ENCODE assay signal across 20 cellular contexts in genomic region chr22:50361688-50362087, GRCh38. TPM values are rescaled to one million over a fixed set of nuclear protein-coding genes. Genes with fewer than 3 reads are reported as not detected.
DNase-seq lines count a peak whose midpoint lies in the region; ATAC-seq, FAIRE-seq and TF ChIP-seq lines count a peak whose summit lies in the region.
"Had no signal": no experiment of that assay in that cellular context is flagged by ENCODE, and none has a peak within 500 bp of the region (broad histone marks: within the 10 kb centered on the region; RNA-seq: fewer than 3 reads in every experiment).

No MANE protein-coding gene starts in this region.

- H3K9me3 ChIP-seq in CD4-positive, alpha-beta T cell (ENCODE audit: control insufficient read depth, low read length), result no peaks in the 10 kb centered on the region
- H3K9me3 ChIP-seq in IMR-90 (ENCODE audit: control insufficient read depth, insufficient read depth, low read length) (no peaks in the 10 kb centered on the region), HepG2 (ENCODE audit: low read length) (no peaks in the 10 kb centered on the region), SJCRH30 (replicated peaks) (no peaks in the 10 kb centered on the region; the same call in 1 of the 2 replicates), colonic mucosa (no peaks in the 10 kb centered on the region)
- H3K9me3 ChIP-seq: ascending aorta had no signal

- no peak overlapping the region for H4K8ac ChIP-seq in IMR-90 (ENCODE audit: low read depth in 2 of 2, low read length in 2 of 2)

- H3K14ac ChIP-seq in IMR-90 (replicated peaks; ENCODE audit: low read depth, low read length), result no peak overlapping the region

- H3K27ac ChIP-seq in CD4-positive, alpha-beta T cell (ENCODE audit: low read depth, low read length), result no peak overlapping the region
- H3K27ac ChIP-seq in IMR-90 (ENCODE audit: insufficient read depth, low read length) (no peak overlapping the region), HepG2 (ENCODE audit: extremely low read length, insufficient read depth, low read length) (peak overlapping the region; percentile 7), SJCRH30 (no peak overlapping the region), colonic mucosa (no peak overlapping the region)
- H3K27ac ChIP-seq: ascending aorta had no signal

- dilution Hi-C loops in IMR-90 (cut with HindIII; ENCODE audit: low sequenced_read_pairs, unreplicated experiment), result no loop called here

- BruUV-seq in IMR-90 (replicated peaks; lab: Mats Ljungman, UMichigan) (no TSS peak), HepG2 (replicated peaks; lab: Mats Ljungman, UMichigan) (no TSS peak)

- H3K18ac ChIP-seq in IMR-90 (ENCODE audit: low read depth, low read length), result no peak overlapping the region

- H3K4me2 ChIP-seq in IMR-90 (ENCODE audit: low read depth, low read length) (no peak overlapping the region), HepG2 (ENCODE audit: low read depth, low read length) (no peak overlapping the region)

- DNase-seq in CD4-positive, alpha-beta T cell, result no peak
- DNase-seq in IMR-90 (no peak), HepG2 (ENCODE audit: low spot score) (no peak), SJCRH30 (no peak), AG08396 (ENCODE audit: low spot score) (no peak), colonic mucosa (no peak), type B pancreatic cell (ENCODE audit: extremely low spot score, unreplicated experiment) (no peak)
- DNase-seq: Calu3, HCEC 1CT, Karpas-422, naive B cell, NCI-H1417 treated with DMSO at 0.1 percent for 48 hours, NCI-H2171 treated with DMSO at 0.1 percent for 48 hours, NCI-H748 treated with DMSO at 0.1 percent for 48 hours, SHP77 treated with DMSO at 0.1 percent for 48 hours had no signal

- H3K23ac ChIP-seq in IMR-90 (ENCODE audit: low read depth, low read length), result no peak overlapping the region

- peaks cover 22% of the 10 kb centered on the region for H3K36me3 ChIP-seq in IMR-90 (ENCODE audit: control insufficient read depth, insufficient read depth, low read length)
- H3K36me3 ChIP-seq in HepG2 (replicated peaks in 1 of 2; ENCODE audit: control insufficient read depth in 1 of 2, insufficient read depth in 2 of 2, low read length in 2 of 2), result peaks cover 3 to 15% of the 10 kb centered on the region in 2 experiments; a peak in 4 of 5 replicates
- H3K36me3 ChIP-seq in SJCRH30, result peaks cover 33% of the 10 kb centered on the region
- H3K36me3 ChIP-seq in colonic mucosa, result no peaks in the 10 kb centered on the region

- no peak overlapping the region for H2BK5ac ChIP-seq in IMR-90 (ENCODE audit: low read depth, low read length, poor library complexity, severe bottlenecking)

- TF ChIP-seq POLR2A in IMR-90 (IDR thresholded peaks at IDR 0.05; ENCODE audit: low read depth, low read length) (no peak), HepG2 (IDR thresholded peaks at IDR 0.05; ENCODE audit: insufficient read depth in 1 of 2, low read depth in 2 of 2, low read length in 2 of 2) (no peak)

- H3K4ac ChIP-seq in IMR-90 (ENCODE audit: low read depth, low read length), result no peak overlapping the region

- H2BK20ac ChIP-seq in IMR-90 (ENCODE audit: low read depth, low read length), result no peak overlapping the region

- no peak for FAIRE-seq in HepG2 (lab: Jason Lieb, UNC)
- FAIRE-seq: colon, islet of Langerhans had no signal

- H2AK5ac ChIP-seq in IMR-90 (ENCODE audit: low read depth, low read length), result no peak overlapping the region

- in situ Hi-C loops in IMR-90 (cut with MboI; ENCODE audit: low sequenced_read_pairs) (no loop called here), HepG2 (cut with HindIII; ENCODE audit: extremely low pct_ligation_motif_present, low pct_unique_long_range_greater_than_20kb) (no loop called here)

- H3K4me3 ChIP-seq in IMR-90 (ENCODE audit: insufficient read depth, low read depth, low read length) (no peak overlapping the region), HepG2 (replicated peaks in 1 of 3; ENCODE audit: insufficient read depth in 1 of 3, low read depth in 2 of 3, low read length in 3 of 3) (no peak overlapping the region), SJCRH30 (no peak overlapping the region), colonic mucosa (no peak overlapping the region)
- H3K4me3 ChIP-seq: ascending aorta, lung had no signal

- H3K27ac Mint-ChIP-seq in CD4-positive, alpha-beta T cell, result peak overlapping the region; percentile 52
- H3K27ac Mint-ChIP-seq in activated T-helper 17 cell treated with anti-CD3 and anti-CD28 coated beads, Interleukin-2, amount 50 U/mL, for 72 hours, result peak overlapping the region; percentile 60
- H3K27ac Mint-ChIP-seq in type B pancreatic cell, result no peak overlapping the region

- H3K4me1 Mint-ChIP-seq in CD4-positive, alpha-beta T cell (ENCODE audit: low read depth), result peaks cover 58% of the 10 kb centered on the region
- peaks cover 34% of the 10 kb centered on the region for H3K4me1 Mint-ChIP-seq in activated T-helper 17 cell treated with anti-CD3 and anti-CD28 coated beads, Interleukin-2, amount 50 U/mL, for 72 hours
- H3K4me1 Mint-ChIP-seq in type B pancreatic cell (ENCODE audit: unreplicated experiment), result peaks cover 13% of the 10 kb centered on the region

- TF ChIP-seq CTCF in CD4-positive, alpha-beta T cell (IDR thresholded peaks at IDR 0.05), result no peak
- no peak for TF ChIP-seq CTCF in IMR-90 (conservative IDR thresholded peaks at IDR 0.05; ENCODE audit: low read depth, low read length)
- TF ChIP-seq CTCF in HepG2 (CRISPR knock-in tag; IDR thresholded peaks at IDR 0.05), result no peak
- no peak for TF ChIP-seq CTCF in colonic mucosa (IDR thresholded peaks at IDR 0.05)
- no peak for TF ChIP-seq CTCF in type B pancreatic cell (conservative IDR thresholded peaks at IDR 0.05)

- H3K4me1 ChIP-seq in IMR-90 (ENCODE audit: control insufficient read depth, insufficient read depth, low read length) (peaks cover 2% of the 10 kb centered on the region), HepG2 (ENCODE audit: insufficient read depth, low read length) (peaks cover 56% of the 10 kb centered on the region), SJCRH30 (no peaks in the 10 kb centered on the region), colonic mucosa (no peaks in the 10 kb centered on the region)

- H4K91ac ChIP-seq in IMR-90 (ENCODE audit: insufficient read depth, low read depth, low read length), result no peak overlapping the region

- H3K4me3 Mint-ChIP-seq in CD4-positive, alpha-beta T cell, result no peak overlapping the region
- peak overlapping the region; percentile 63 for H3K4me3 Mint-ChIP-seq in activated T-helper 17 cell treated with anti-CD3 and anti-CD28 coated beads, Interleukin-2, amount 50 U/mL, for 72 hours
- H3K4me3 Mint-ChIP-seq in type B pancreatic cell, result no peak overlapping the region

- POLR2A ChIA-PET in CD4-positive, alpha-beta T cell (lab: Charles Lee), result interaction anchor here (1.3 kb wide), 1 partner anchor 118 kb away, joined by 4 read pairs; no protein-coding TSS in a partner anchor
- POLR2A ChIA-PET in IMR-90 (lab: Charles Lee; ENCODE audit: unreplicated experiment) (no interaction called here), HepG2 (lab: Yijun Ruan, JAX) (interaction anchor here (1.9 kb wide), 1 partner anchor 26 kb away, joined by 8 read pairs; no protein-coding TSS in a partner anchor)

- intact Hi-C loops in CD4-positive, alpha-beta T cell (cut with DNase I, micrococcal nuclease), result no loop called here
- intact Hi-C loops in IMR-90 (cut with micrococcal nuclease) (no loop called here), HepG2 (cut with micrococcal nuclease; ENCODE audit: unreplicated experiment) (no loop called here), colonic mucosa (cut with DNase I) (no loop called here)

- no peak for TF ChIP-seq RAD21 in IMR-90 (IDR thresholded peaks at IDR 0.05; ENCODE audit: low read length)
- TF ChIP-seq RAD21 in HepG2 (CRISPR knock-in tag; IDR thresholded peaks at IDR 0.05), result no peak

- H4K20me1 ChIP-seq in IMR-90 (ENCODE audit: insufficient read depth, low read length), result peaks cover 81% of the 10 kb centered on the region
- peaks cover 23% of the 10 kb centered on the region for H4K20me1 ChIP-seq in HepG2 (ENCODE audit: insufficient read depth, low read length)

- H4K5ac ChIP-seq in IMR-90 (ENCODE audit: low read depth, low read length), result no peak overlapping the region

- CTCF ChIA-PET in CD4-positive, alpha-beta T cell (lab: Charles Lee), result no interaction called here
- CTCF ChIA-PET in IMR-90 (lab: Yijun Ruan, JAX), result no interaction called here
- CTCF ChIA-PET in HepG2 (lab: Yijun Ruan, JAX; ENCODE audit: low intra/inter-chr PET ratio, low total read pairs), result no interaction called here

- TF ChIP-seq EP300 in HepG2 (IDR thresholded peaks at IDR 0.05; ENCODE audit: low read depth in 2 of 2, low read length in 2 of 2), result no peak
- no peak for TF ChIP-seq EP300 in HepG2 (CRISPR knock-in tag; IDR thresholded peaks at IDR 0.05; ENCODE audit: borderline replicate concordance)

- H2AFZ ChIP-seq in IMR-90 (replicated peaks; ENCODE audit: low read length, poor library complexity) (no peak overlapping the region), HepG2 (ENCODE audit: low read length) (no peak overlapping the region)

- H3K27me3 Mint-ChIP-seq in CD4-positive, alpha-beta T cell, result no peaks in the 10 kb centered on the region
- no peaks in the 10 kb centered on the region for H3K27me3 Mint-ChIP-seq in activated T-helper 17 cell treated with anti-CD3 and anti-CD28 coated beads, Interleukin-2, amount 50 U/mL, for 72 hours
- no peaks in the 10 kb centered on the region for H3K27me3 Mint-ChIP-seq in type B pancreatic cell
- H3K27me3 Mint-ChIP-seq: naive B cell had no signal

- no peak overlapping the region for H3K56ac ChIP-seq in IMR-90 (ENCODE audit: extremely low read depth, insufficient read depth, low read length)

- no peak overlapping the region for H2BK15ac ChIP-seq in IMR-90 (ENCODE audit: low read depth, low read length)

- no peak for ATAC-seq in CD4-positive, alpha-beta T cell (ENCODE audit: poor library complexity)
- ATAC-seq in IMR-90 (ENCODE audit: low read depth), result no peak
- ATAC-seq in activated T-helper 17 cell treated with anti-CD3 and anti-CD28 coated beads, Interleukin-2, amount 50 U/mL, for 72 hours (replicated peaks), result peak; percentile 93
- ATAC-seq in HepG2, result peak; percentile 51

- H3K79me2 ChIP-seq in HepG2 (ENCODE audit: insufficient read depth, low read length), result peaks cover 72% of the 10 kb centered on the region

- peaks cover 30 to 67% of the 10 kb centered on the region in 2 experiments for H3K79me1 ChIP-seq in IMR-90 (ENCODE audit: low read depth in 1 of 2, low read length in 2 of 2)

- no peak overlapping the region for H3K9ac ChIP-seq in IMR-90 (ENCODE audit: low read depth, low read length)
- 0 out of 2 replicates have a peak overlapping the region, but pooled peaks have one; percentile 4 for H3K9ac ChIP-seq in HepG2 (ENCODE audit: insufficient read depth, low read depth, low read length)
- no peak overlapping the region for H3K9ac ChIP-seq in colonic mucosa (ENCODE audit: low read depth in 2 of 2, low read length in 2 of 2)

- peak overlapping the region; percentile 32 for H2AK9ac ChIP-seq in IMR-90 (replicated peaks; ENCODE audit: low read depth, low read length, poor library complexity)

- H2BK120ac ChIP-seq in IMR-90 (ENCODE audit: low read depth, low read length), result no peak overlapping the region

- no peaks in the 10 kb centered on the region for H3K27me3 ChIP-seq in CD4-positive, alpha-beta T cell (ENCODE audit: control insufficient read depth, insufficient read depth, low read length)
- no peaks in the 10 kb centered on the region for H3K27me3 ChIP-seq in IMR-90 (ENCODE audit: control insufficient read depth, insufficient read depth, low read length)
- no peaks in the 10 kb centered on the region for H3K27me3 ChIP-seq in HepG2 (ENCODE audit: control insufficient read depth in 1 of 2, insufficient read depth in 2 of 2, low read length in 2 of 2)
- no peaks in the 10 kb centered on the region for H3K27me3 ChIP-seq in SJCRH30
- no peaks in the 10 kb centered on the region for H3K27me3 ChIP-seq in colonic mucosa
- H3K27me3 ChIP-seq: ascending aorta had no signal

- H3K36me3 Mint-ChIP-seq in CD4-positive, alpha-beta T cell (ENCODE audit: low read depth), result peaks cover 63% of the 10 kb centered on the region
- peaks cover 55% of the 10 kb centered on the region for H3K36me3 Mint-ChIP-seq in activated T-helper 17 cell treated with anti-CD3 and anti-CD28 coated beads, Interleukin-2, amount 50 U/mL, for 72 hours (ENCODE audit: low read depth)
- peaks cover 35% of the 10 kb centered on the region for H3K36me3 Mint-ChIP-seq in type B pancreatic cell

- H3K9me1 ChIP-seq in IMR-90 (ENCODE audit: insufficient read depth, low read length), result peaks cover 24% of the 10 kb centered on the region

- H3K9me3 Mint-ChIP-seq in CD4-positive, alpha-beta T cell, result no peaks in the 10 kb centered on the region
- no peaks in the 10 kb centered on the region for H3K9me3 Mint-ChIP-seq in activated T-helper 17 cell treated with anti-CD3 and anti-CD28 coated beads, Interleukin-2, amount 50 U/mL, for 72 hours
- H3K9me3 Mint-ChIP-seq in type B pancreatic cell, result no peaks in the 10 kb centered on the region

- 85% methylated on average over 4 of the region's 5 CpGs; no CpG with 5 or more reads in 1 of the 2 experiments for WGBS in IMR-90 (ENCODE audit: extremely low coverage in 2 of 2, insufficient read length in 1 of 2), 2 experiments
- WGBS in HepG2 (ENCODE audit: low lambda C conversion rate), result 90% methylated on average over 5 of the region's 5 CpGs

RNA-seq across cellular contexts. Expression of gene PPP6R2, which starts 18.6 kb away (rescaled TPM):
- 10 to 100 TPM; 47.1 to 48.0 TPM for total RNA-seq in CD4-positive, alpha-beta T cell
- total RNA-seq in IMR-90 (2012; rRNA removed) (49.4 and 51.6 TPM in 2 replicates), HepG2 (2016; rRNA removed; fragmentation: Illumina TruSeq; extraction: Trizol) (36.1 and 55.0 TPM in 2 replicates), colonic mucosa (10 to 100 TPM; 34.1 to 55.9 TPM), type B pancreatic cell (ENCODE audit: low replicate concordance) (56.4 and 62.8 TPM in 2 replicates)
- polyA plus RNA-seq in IMR-90 (2012; rRNA removed) (46.9 and 49.2 TPM in 2 replicates), HepG2 (2011; rRNA removed) (102 and 112 TPM in 2 replicates)
- polyA plus RNA-seq in IMR-90 (2012; cell fraction: cytosol; rRNA removed), result 42.4 and 51.0 TPM in 2 replicates
- 130 and 243 TPM in 2 replicates for polyA plus RNA-seq in IMR-90 (2012; cell fraction: nucleus; rRNA removed; ENCODE audit: low replicate concordance)
- 10 to 100 TPM; 45.6 to 46.6 TPM for total RNA-seq in activated T-helper 17 cell treated with anti-CD3 and anti-CD28 coated beads, Interleukin-2, amount 50 U/mL, for 72 hours
- 13.5 and 14.8 TPM in 2 replicates for total RNA-seq in HepG2 (2016; cell fraction: cytosol; rRNA removed; fragmentation: Illumina TruSeq; extraction: Trizol; ENCODE audit: low read depth)
- total RNA-seq in HepG2 (2016; cell fraction: insoluble cytoplasmic fraction; rRNA removed; fragmentation: Illumina TruSeq; extraction: Trizol), result 33.5 and 56.7 TPM in 2 replicates
- 26.4 and 27.2 TPM in 2 replicates for total RNA-seq in HepG2 (2016; cell fraction: membrane; rRNA removed; fragmentation: Illumina TruSeq; extraction: Trizol)
- total RNA-seq in HepG2 (2016; cell fraction: nucleus; rRNA removed; fragmentation: Illumina TruSeq; extraction: Trizol), result 53.7 and 65.8 TPM in 2 replicates
- 56.6 and 76.3 TPM in 2 replicates for polyA plus RNA-seq in HepG2 (2011; cell fraction: cytosol; rRNA removed)
- 458 and 611 TPM in 2 replicates for polyA plus RNA-seq in HepG2 (2011; cell fraction: nucleus; rRNA removed)
- 58.5 and 66.4 TPM in 2 replicates for polyA plus RNA-seq in HepG2 (2012)
- polyA plus RNA-seq in HepG2 (2016; cell fraction: cytosol; fragmentation: Illumina TruSeq; extraction: Trizol; ENCODE audit: low read depth), result 6.8 and 7.7 TPM in 2 replicates
- polyA plus RNA-seq in HepG2 (2016; cell fraction: insoluble cytoplasmic fraction; fragmentation: Illumina TruSeq; extraction: Trizol; ENCODE audit: low read depth), result 26.5 and 32.8 TPM in 2 replicates
- polyA plus RNA-seq in HepG2 (2016; cell fraction: membrane; fragmentation: Illumina TruSeq; extraction: Trizol; ENCODE audit: low read depth), result 17.1 and 18.2 TPM in 2 replicates
- 172 and 175 TPM in 2 replicates for polyA plus RNA-seq in HepG2 (2016; cell fraction: nucleus; fragmentation: Illumina TruSeq; extraction: Trizol; ENCODE audit: insufficient read depth, low read depth)
- polyA minus RNA-seq in HepG2 (2011; rRNA and poly(A)+ RNA removed; ENCODE audit: low replicate concordance), result 25.0 and 101 TPM in 2 replicates
- polyA minus RNA-seq in HepG2 (2011; cell fraction: cytosol; rRNA and poly(A)+ RNA removed), result 29.8 and 30.8 TPM in 2 replicates
- 84.9 and 89.9 TPM in 2 replicates for polyA minus RNA-seq in HepG2 (2011; cell fraction: nucleus; rRNA and poly(A)+ RNA removed)
- 51.6 and 60.6 TPM in 2 replicates for total RNA-seq in SJCRH30 (2014; rRNA removed; shearing (Covaris generic))

RNA-seq across cellular contexts. Expression of gene DENND6B, which starts 34.9 kb away (rescaled TPM):
- total RNA-seq in CD4-positive, alpha-beta T cell, result 1 to 10 TPM; 1.8 to 1.9 TPM
- total RNA-seq in IMR-90 (2012; rRNA removed), result 0.36 and 0.56 TPM in 2 replicates
- polyA plus RNA-seq in IMR-90 (2012; rRNA removed), result 4.9 and 5.3 TPM in 2 replicates
- 3.0 and 4.6 TPM in 2 replicates for polyA plus RNA-seq in IMR-90 (2012; cell fraction: cytosol; rRNA removed)
- 15.5 and 36.4 TPM in 2 replicates for polyA plus RNA-seq in IMR-90 (2012; cell fraction: nucleus; rRNA removed; ENCODE audit: low replicate concordance)
- 1 to 10 TPM; 3.2 to 6.5 TPM for total RNA-seq in activated T-helper 17 cell treated with anti-CD3 and anti-CD28 coated beads, Interleukin-2, amount 50 U/mL, for 72 hours
- total RNA-seq in HepG2 (2016; rRNA removed; fragmentation: Illumina TruSeq; extraction: Trizol), result 0.84 and 0.95 TPM in 2 replicates
- total RNA-seq in HepG2 (2016; cell fraction: cytosol; rRNA removed; fragmentation: Illumina TruSeq; extraction: Trizol; ENCODE audit: low read depth), result 0.30 and 0.44 TPM in 2 replicates
- 0.22 and 0.65 TPM in 2 replicates for total RNA-seq in HepG2 (2016; cell fraction: insoluble cytoplasmic fraction; rRNA removed; fragmentation: Illumina TruSeq; extraction: Trizol)
- total RNA-seq in HepG2 (2016; cell fraction: membrane; rRNA removed; fragmentation: Illumina TruSeq; extraction: Trizol), result 0.52 and 0.90 TPM in 2 replicates
- total RNA-seq in HepG2 (2016; cell fraction: nucleus; rRNA removed; fragmentation: Illumina TruSeq; extraction: Trizol), result 0.90 and 1.1 TPM in 2 replicates
- 3.8 and 4.2 TPM in 2 replicates for polyA plus RNA-seq in HepG2 (2011; rRNA removed)
- 1.8 TPM in 2 replicates for polyA plus RNA-seq in HepG2 (2011; cell fraction: cytosol; rRNA removed)
- polyA plus RNA-seq in HepG2 (2011; cell fraction: nucleus; rRNA removed), result 33.7 and 41.4 TPM in 2 replicates
- 2.5 and 2.6 TPM in 2 replicates for polyA plus RNA-seq in HepG2 (2012)
- polyA plus RNA-seq in HepG2 (2016; cell fraction: cytosol; fragmentation: Illumina TruSeq; extraction: Trizol; ENCODE audit: low read depth), result 0.33 and 0.71 TPM in 2 replicates
- 0.74 and 0.86 TPM in 2 replicates for polyA plus RNA-seq in HepG2 (2016; cell fraction: insoluble cytoplasmic fraction; fragmentation: Illumina TruSeq; extraction: Trizol; ENCODE audit: low read depth)
- polyA plus RNA-seq in HepG2 (2016; cell fraction: membrane; fragmentation: Illumina TruSeq; extraction: Trizol; ENCODE audit: low read depth), result 0.63 and 1.2 TPM in 2 replicates
- 4.0 and 5.3 TPM in 2 replicates for polyA plus RNA-seq in HepG2 (2016; cell fraction: nucleus; fragmentation: Illumina TruSeq; extraction: Trizol; ENCODE audit: insufficient read depth, low read depth)
- 0.58 and 2.9 TPM in 2 replicates for polyA minus RNA-seq in HepG2 (2011; rRNA and poly(A)+ RNA removed; ENCODE audit: low replicate concordance)
- polyA minus RNA-seq in HepG2 (2011; cell fraction: cytosol; rRNA and poly(A)+ RNA removed), result 1.3 TPM in 2 replicates
- 2.6 and 3.3 TPM in 2 replicates for polyA minus RNA-seq in HepG2 (2011; cell fraction: nucleus; rRNA and poly(A)+ RNA removed)
- total RNA-seq in SJCRH30 (2014; rRNA removed; shearing (Covaris generic)), result 0.08 and 0.18 TPM in 2 replicates
- total RNA-seq in colonic mucosa, result 1 to 10 TPM; 2.4 to 4.0 TPM
- total RNA-seq in type B pancreatic cell (ENCODE audit: low replicate concordance), result 22.1 and 25.6 TPM in 2 replicates

RNA-seq across cellular contexts. Expression of gene PLXNB2, which starts 54.2 kb away (rescaled TPM):
- 1 to 10 TPM; 2.8 to 3.9 TPM for total RNA-seq in CD4-positive, alpha-beta T cell
- total RNA-seq in IMR-90 (2012; rRNA removed) (73.1 and 84.7 TPM in 2 replicates), HepG2 (2016; rRNA removed; fragmentation: Illumina TruSeq; extraction: Trizol) (19.3 and 32.6 TPM in 2 replicates), colonic mucosa (100 to 1,000 TPM; 270 to 339 TPM), type B pancreatic cell (ENCODE audit: low replicate concordance) (352 and 500 TPM in 2 replicates)
- polyA plus RNA-seq in IMR-90 (2012; rRNA removed) (202 and 220 TPM in 2 replicates), HepG2 (2011; rRNA removed) (68.9 and 79.4 TPM in 2 replicates)
- 120 and 220 TPM in 2 replicates for polyA plus RNA-seq in IMR-90 (2012; cell fraction: cytosol; rRNA removed)
- 452 and 943 TPM in 2 replicates for polyA plus RNA-seq in IMR-90 (2012; cell fraction: nucleus; rRNA removed; ENCODE audit: low replicate concordance)
- 10 to 100 TPM; 29.1 to 30.4 TPM for total RNA-seq in activated T-helper 17 cell treated with anti-CD3 and anti-CD28 coated beads, Interleukin-2, amount 50 U/mL, for 72 hours
- 4.6 and 4.9 TPM in 2 replicates for total RNA-seq in HepG2 (2016; cell fraction: cytosol; rRNA removed; fragmentation: Illumina TruSeq; extraction: Trizol; ENCODE audit: low read depth)
- 16.8 and 32.7 TPM in 2 replicates for total RNA-seq in HepG2 (2016; cell fraction: insoluble cytoplasmic fraction; rRNA removed; fragmentation: Illumina TruSeq; extraction: Trizol)
- 13.7 and 15.6 TPM in 2 replicates for total RNA-seq in HepG2 (2016; cell fraction: membrane; rRNA removed; fragmentation: Illumina TruSeq; extraction: Trizol)
- 43.2 and 57.8 TPM in 2 replicates for total RNA-seq in HepG2 (2016; cell fraction: nucleus; rRNA removed; fragmentation: Illumina TruSeq; extraction: Trizol)
- 46.5 and 75.4 TPM in 2 replicates for polyA plus RNA-seq in HepG2 (2011; cell fraction: cytosol; rRNA removed)
- 265 and 413 TPM in 2 replicates for polyA plus RNA-seq in HepG2 (2011; cell fraction: nucleus; rRNA removed)
- polyA plus RNA-seq in HepG2 (2012), result 53.9 and 72.9 TPM in 2 replicates
- 5.5 and 6.2 TPM in 2 replicates for polyA plus RNA-seq in HepG2 (2016; cell fraction: cytosol; fragmentation: Illumina TruSeq; extraction: Trizol; ENCODE audit: low read depth)
- 16.2 and 23.0 TPM in 2 replicates for polyA plus RNA-seq in HepG2 (2016; cell fraction: insoluble cytoplasmic fraction; fragmentation: Illumina TruSeq; extraction: Trizol; ENCODE audit: low read depth)
- polyA plus RNA-seq in HepG2 (2016; cell fraction: membrane; fragmentation: Illumina TruSeq; extraction: Trizol; ENCODE audit: low read depth), result 10.1 and 11.9 TPM in 2 replicates
- 148 and 155 TPM in 2 replicates for polyA plus RNA-seq in HepG2 (2016; cell fraction: nucleus; fragmentation: Illumina TruSeq; extraction: Trizol; ENCODE audit: insufficient read depth, low read depth)
- 61.5 and 149 TPM in 2 replicates for polyA minus RNA-seq in HepG2 (2011; rRNA and poly(A)+ RNA removed; ENCODE audit: low replicate concordance)
- polyA minus RNA-seq in HepG2 (2011; cell fraction: cytosol; rRNA and poly(A)+ RNA removed), result 76.6 and 89.8 TPM in 2 replicates
- polyA minus RNA-seq in HepG2 (2011; cell fraction: nucleus; rRNA and poly(A)+ RNA removed), result 57.9 and 61.3 TPM in 2 replicates
- total RNA-seq in SJCRH30 (2014; rRNA removed; shearing (Covaris generic)), result 104 and 109 TPM in 2 replicates

Comparison
In these comparisons a context has a peak if more than half of its experiments do, and no peak if none do; other contexts are left out.
1. ATAC-seq: peak in activated T-helper 17 cell treated with anti-CD3 and anti-CD28 coated beads, Interleukin-2, amount 50 U/mL, for 72 hours (single experiment) and HepG2 (single experiment); none in CD4-positive, alpha-beta T cell (single experiment) and IMR-90 (single experiment).